In the genomic region with DNA sequence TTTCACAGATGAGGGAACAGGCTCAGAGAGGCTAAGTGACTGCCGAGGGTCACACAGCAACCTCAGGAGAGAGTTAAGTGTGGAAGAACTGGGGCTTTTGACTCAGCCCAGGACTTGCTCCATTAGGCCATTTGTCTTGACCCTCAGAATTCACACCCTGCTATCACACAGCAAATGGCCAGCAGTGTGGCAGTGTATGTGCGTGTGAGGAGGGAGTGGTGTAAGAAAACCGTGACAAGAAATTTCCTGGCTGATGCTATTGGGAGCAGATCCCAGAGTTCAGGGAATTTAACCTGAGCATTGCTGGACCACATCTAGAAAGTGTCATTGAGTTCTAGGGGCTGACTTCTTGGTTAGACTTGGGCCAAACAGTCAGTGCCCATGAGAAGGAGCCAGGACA, we compare ENCODE assay signal across 29 cellular contexts. TPM values are rescaled to one million over a fixed set of nuclear protein-coding genes. Genes with fewer than 3 reads are reported as not detected.
A peak's percentile ranks its signal among the peaks of the same experiment; 100 is the strongest.
DNase-seq lines count a peak whose midpoint lies in the region; ATAC-seq, FAIRE-seq and TF ChIP-seq lines count a peak whose summit lies in the region.
"Had no signal": no experiment of that assay in that cellular context is flagged by ENCODE, and none has a peak within 500 bp of the region (broad histone marks: within the 10 kb centered on the region; RNA-seq: fewer than 3 reads in every experiment).

No MANE protein-coding gene starts in this region.

- DNase-seq in HepG2 (ENCODE audit: low spot score) (no peak), right lobe of liver (no peak), lower lobe of right lung (no peak), smooth muscle cell (lab: John Stamatoyannopoulos, UW; ENCODE audit: unreplicated experiment) (no peak), amygdala (lab: John Stamatoyannopoulos, UW) (no peak), NCI-H1092 (lab: John Stamatoyannopoulos, UW) (no peak), esophagus muscularis mucosa (ENCODE audit: extremely low spot score) (no peak)
- DNase-seq: activated CD4-positive, CD25-positive, alpha-beta regulatory T cell; activated CD8-positive, alpha-beta memory T cell treated with anti-CD3 and anti-CD28 coated beads, Interleukin-2, amount 10 ng/mL, durations not matched to agents 7 days and 5 days; activated naive CD4-positive, alpha-beta T cell; activated T-cell treated with anti-CD3 and anti-CD28 coated beads, Interleukin-2, amount 50 U/mL, for 48 hours; AML-193; body of pancreas; CD4-positive, alpha-beta memory T cell; cerebellar nuclear complex; DMS 273 treated with DMSO at 0.1 percent for 48 hours; kidney; NCI-H1105; NCI-H1930; NCI-H524 treated with DMSO at 0.1 percent for 48 hours; nucleus accumbens; stimulated activated CD4-positive, alpha-beta T cell treated with anti-CD3 and anti-CD28 coated beads, Interleukin-4, amount 100 ng/mL, for 1 hour; substantia nigra; T1000 had no signal

- BruUV-seq in HepG2 (replicated peaks; lab: Mats Ljungman, UMichigan) = no TSS peak

- FAIRE-seq in HepG2 (lab: Jason Lieb, UNC) = no peak
- FAIRE-seq: A204.1, endothelial cell of umbilical vein, GM12892, kidney had no signal

- TF ChIP-seq POLR2A in HepG2 (IDR thresholded peaks at IDR 0.05; ENCODE audit: insufficient read depth in 1 of 2, low read depth in 2 of 2, low read length in 2 of 2) (no peak), right lobe of liver (IDR thresholded peaks at IDR 0.05) (no peak), esophagus muscularis mucosa (IDR thresholded peaks at IDR 0.05; ENCODE audit: low read depth) (no peak)

- no peak for TF ChIP-seq RAD21 in HepG2 (CRISPR knock-in tag; IDR thresholded peaks at IDR 0.05)

- H3F3A ChIP-seq in smooth muscle cell (ENCODE audit: low read depth) = peaks cover 17% of the 10 kb centered on the region

- H3K4me2 ChIP-seq in HepG2 (ENCODE audit: low read depth, low read length) = no peak overlapping the region
- peak overlapping the region; percentile 70 for H3K4me2 ChIP-seq in smooth muscle cell

- in situ Hi-C loops in HepG2 (cut with HindIII; ENCODE audit: extremely low pct_ligation_motif_present, low pct_unique_long_range_greater_than_20kb) = no loop called here

- H4K20me1 ChIP-seq in HepG2 (ENCODE audit: insufficient read depth, low read length) = no peaks in the 10 kb centered on the region
- H4K20me1 ChIP-seq in smooth muscle cell (ENCODE audit: low read depth) = no peaks in the 10 kb centered on the region

- H3K9me3 ChIP-seq in HepG2 (ENCODE audit: low read length) (no peaks in the 10 kb centered on the region), right lobe of liver (no peaks in the 10 kb centered on the region), lower lobe of right lung (no peaks in the 10 kb centered on the region), smooth muscle cell (replicated peaks; ENCODE audit: low read depth) (no peaks in the 10 kb centered on the region), esophagus muscularis mucosa (no peaks in the 10 kb centered on the region)
- H3K9me3 ChIP-seq: body of pancreas had no signal

- CTCF ChIA-PET in HepG2 (lab: Yijun Ruan, JAX; ENCODE audit: low intra/inter-chr PET ratio, low total read pairs) = no interaction called here

- intact Hi-C loops in HepG2 (cut with micrococcal nuclease; ENCODE audit: unreplicated experiment) = no loop called here
- intact Hi-C loops in right lobe of liver (cut with DNase I) = no loop called here
- intact Hi-C loops in lower lobe of right lung (cut with DNase I) = no loop called here
- intact Hi-C loops in esophagus muscularis mucosa (cut with DNase I) = no loop called here

- POLR2A ChIA-PET in HepG2 (lab: Yijun Ruan, JAX) = no interaction called here

- no peak overlapping the region for H2AFZ ChIP-seq in HepG2 (ENCODE audit: low read length)
- no peak overlapping the region for H2AFZ ChIP-seq in smooth muscle cell (ENCODE audit: low read depth)

- H3K27ac ChIP-seq in HepG2 (ENCODE audit: extremely low read length, insufficient read depth, low read length) (no peak overlapping the region), right lobe of liver (no peak overlapping the region), lower lobe of right lung (peak overlapping the region; percentile 12), smooth muscle cell (ENCODE audit: low read depth) (peak overlapping the region; percentile 62), esophagus muscularis mucosa (replicated peaks in 1 of 4) (peak overlapping the region in 1 of 4 donors; percentile 30)

- no peak overlapping the region for H3K4me3 ChIP-seq in HepG2 (replicated peaks in 1 of 3; ENCODE audit: insufficient read depth in 1 of 3, low read depth in 2 of 3, low read length in 3 of 3)
- no peak overlapping the region for H3K4me3 ChIP-seq in right lobe of liver
- no peak overlapping the region for H3K4me3 ChIP-seq in lower lobe of right lung
- no peak overlapping the region for H3K4me3 ChIP-seq in smooth muscle cell
- no peak overlapping the region for H3K4me3 ChIP-seq in esophagus muscularis mucosa
- H3K4me3 ChIP-seq: body of pancreas had no signal

- H3K36me3 ChIP-seq in HepG2 (replicated peaks in 1 of 2; ENCODE audit: control insufficient read depth in 1 of 2, insufficient read depth in 2 of 2, low read length in 2 of 2) (no peaks in the 10 kb centered on the region), right lobe of liver (no peaks in the 10 kb centered on the region), lower lobe of right lung (no peaks in the 10 kb centered on the region), smooth muscle cell (ENCODE audit: low read depth) (no peaks in the 10 kb centered on the region), esophagus muscularis mucosa (no peaks in the 10 kb centered on the region)

- H3K4me1 ChIP-seq in HepG2 (ENCODE audit: insufficient read depth, low read length) (no peaks in the 10 kb centered on the region), right lobe of liver (no peaks in the 10 kb centered on the region), lower lobe of right lung (peaks cover 38% of the 10 kb centered on the region), smooth muscle cell (ENCODE audit: low read depth) (peaks cover 10% of the 10 kb centered on the region), esophagus muscularis mucosa (peaks cover 0 to 16% (median 11%) of the 10 kb centered on the region in 4 donors)
- H3K4me1 ChIP-seq: body of pancreas had no signal

- H3K9ac ChIP-seq in HepG2 (ENCODE audit: insufficient read depth, low read depth, low read length) (no peak overlapping the region), smooth muscle cell (ENCODE audit: low read depth) (no peak overlapping the region)

- TF ChIP-seq CTCF in HepG2 (CRISPR knock-in tag; IDR thresholded peaks at IDR 0.05) (no peak), right lobe of liver (IDR thresholded peaks at IDR 0.05) (no peak), lower lobe of right lung (IDR thresholded peaks at IDR 0.05) (no peak), smooth muscle cell (IDR thresholded peaks at IDR 0.05; ENCODE audit: borderline replicate concordance, insufficient read depth, poor library complexity, severe bottlenecking) (no peak), esophagus muscularis mucosa (IDR thresholded peaks at IDR 0.05) (no peak)

- H3K27me3 ChIP-seq in HepG2 (ENCODE audit: control insufficient read depth in 1 of 2, insufficient read depth in 2 of 2, low read length in 2 of 2) = peaks cover 0 to 4% of the 10 kb centered on the region in 2 experiments; a peak in 1 of 5 replicates
- H3K27me3 ChIP-seq in right lobe of liver = no peaks in the 10 kb centered on the region
- no peaks in the 10 kb centered on the region for H3K27me3 ChIP-seq in lower lobe of right lung (ENCODE audit: low read depth)
- no peaks in the 10 kb centered on the region for H3K27me3 ChIP-seq in smooth muscle cell (ENCODE audit: low read depth)
- H3K27me3 ChIP-seq in esophagus muscularis mucosa = no peaks in the 10 kb centered on the region
- H3K27me3 ChIP-seq: body of pancreas had no signal

- TF ChIP-seq EP300 in HepG2 (IDR thresholded peaks at IDR 0.05; ENCODE audit: low read depth in 2 of 2, low read length in 2 of 2) = no peak
- TF ChIP-seq EP300 in HepG2 (CRISPR knock-in tag; IDR thresholded peaks at IDR 0.05; ENCODE audit: borderline replicate concordance) = no peak
- TF ChIP-seq EP300 in esophagus muscularis mucosa (IDR thresholded peaks at IDR 0.05) = no peak

- ATAC-seq in HepG2 (no peak), right lobe of liver (no peak), lower lobe of right lung (no peak), HG03442 (IDR thresholded peaks at IDR 0.05; ENCODE audit: unreplicated experiment) (no peak)
- ATAC-seq: activated CD8-positive, alpha-beta memory T cell treated with anti-CD3 and anti-CD28 coated beads, Interleukin-2, amount 10 ng/mL, durations not matched to agents 7 days and 5 days; body of pancreas had no signal

- no peaks in the 10 kb centered on the region for H3K79me2 ChIP-seq in HepG2 (ENCODE audit: insufficient read depth, low read length)
- no peaks in the 10 kb centered on the region for H3K79me2 ChIP-seq in smooth muscle cell (ENCODE audit: low read depth)

- 31% methylated on average over 3 of the region's 3 CpGs for WGBS in HepG2 (ENCODE audit: low lambda C conversion rate)
- 60% methylated on average over 3 of the region's 3 CpGs for WGBS in right lobe of liver (ENCODE audit: insufficient coverage, low coverage, low lambda C conversion rate, missing lambda C conversion rate)
- WGBS in smooth muscle cell (ENCODE audit: low lambda C conversion rate) = 58% methylated on average over 3 of the region's 3 CpGs
- WGBS in esophagus muscularis mucosa = 44% methylated on average over 3 of the region's 3 CpGs

RNA-seq across cellular contexts. Expression of a gene that starts 18.4 kb away (rescaled TPM):
- total RNA-seq in HepG2 (2016; rRNA removed; fragmentation: Illumina TruSeq; extraction: Trizol) (not detected in 2 replicates), right lobe of liver (under 1 TPM in 4 of 6 experiments, not detected in 2; 0.06 to 0.14 (median 0.09) TPM), lower lobe of right lung (10.6 TPM), smooth muscle cell (0.36 TPM in 2 replicates), esophagus muscularis mucosa (under 1 TPM; under 0.01 to 0.52 (median 0.17) TPM)
- total RNA-seq in HepG2 (2016; cell fraction: cytosol; rRNA removed; fragmentation: Illumina TruSeq; extraction: Trizol; ENCODE audit: low read depth) = not detected in 2 replicates
- total RNA-seq in HepG2 (2016; cell fraction: insoluble cytoplasmic fraction; rRNA removed; fragmentation: Illumina TruSeq; extraction: Trizol) = not detected in 2 replicates
- not detected in 2 replicates for total RNA-seq in HepG2 (2016; cell fraction: membrane; rRNA removed; fragmentation: Illumina TruSeq; extraction: Trizol)
- not detected in 2 replicates for total RNA-seq in HepG2 (2016; cell fraction: nucleus; rRNA removed; fragmentation: Illumina TruSeq; extraction: Trizol)
- polyA plus RNA-seq in HepG2 (2011; rRNA removed) (not detected in 2 replicates), smooth muscle cell (0.06 and 0.70 TPM in 2 replicates)
- not detected in 2 replicates for polyA plus RNA-seq in HepG2 (2011; cell fraction: cytosol; rRNA removed)
- polyA plus RNA-seq in HepG2 (2011; cell fraction: nucleus; rRNA removed) = not detected in 2 replicates
- not detected in 2 replicates for polyA plus RNA-seq in HepG2 (2012)
- polyA plus RNA-seq in HepG2 (2016; cell fraction: cytosol; fragmentation: Illumina TruSeq; extraction: Trizol; ENCODE audit: low read depth) = not detected in 2 replicates
- not detected in 2 replicates for polyA plus RNA-seq in HepG2 (2016; cell fraction: insoluble cytoplasmic fraction; fragmentation: Illumina TruSeq; extraction: Trizol; ENCODE audit: low read depth)
- polyA plus RNA-seq in HepG2 (2016; cell fraction: membrane; fragmentation: Illumina TruSeq; extraction: Trizol; ENCODE audit: low read depth) = not detected in 2 replicates
- polyA plus RNA-seq in HepG2 (2016; cell fraction: nucleus; fragmentation: Illumina TruSeq; extraction: Trizol; ENCODE audit: insufficient read depth, low read depth) = not detected in 2 replicates
- polyA minus RNA-seq in HepG2 (2011; rRNA and poly(A)+ RNA removed; ENCODE audit: low replicate concordance) = 0.07 TPM in 1 of 2 replicates, not detected in the other
- polyA minus RNA-seq in HepG2 (2011; cell fraction: cytosol; rRNA and poly(A)+ RNA removed) = not detected in 2 replicates
- not detected in 2 replicates for polyA minus RNA-seq in HepG2 (2011; cell fraction: nucleus; rRNA and poly(A)+ RNA removed)
- total RNA-seq: activated CD8-positive, alpha-beta memory T cell treated with anti-CD3 and anti-CD28 coated beads, Interleukin-2, amount 10 ng/mL, durations not matched to agents 7 days and 5 days; CD4-positive, alpha-beta memory T cell; endothelial cell of umbilical vein; lung microvascular endothelial cell had no signal
- polyA plus RNA-seq: CD4-positive, alpha-beta memory T cell; endothelial cell of umbilical vein had no signal

Comparison
In these comparisons a context has a peak if more than half of its experiments do, and no peak if none do; other contexts are left out.
1. H3K27ac ChIP-seq: peak in lower lobe of right lung (single experiment) and smooth muscle cell (single experiment); none in HepG2 (single experiment) and right lobe of liver (0 of 3).